16 cellular contexts compared by ENCODE assay signal in the genomic region with DNA sequence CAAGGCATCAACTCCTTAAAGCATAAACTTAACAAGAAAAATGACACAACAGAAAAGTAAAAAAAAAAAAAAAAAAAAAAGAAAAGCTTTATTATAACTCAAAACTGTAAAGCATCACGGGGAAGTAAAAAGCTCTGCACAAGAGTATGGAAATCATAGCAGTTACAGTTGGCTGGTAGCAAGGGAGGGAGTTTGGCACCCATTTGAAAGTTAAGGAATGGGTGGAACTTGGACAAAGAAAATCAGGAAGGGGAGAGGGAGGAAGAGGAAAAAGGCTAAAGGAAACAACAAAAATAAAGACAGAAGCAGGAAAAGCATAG. TPM values are rescaled to one million over a fixed set of nuclear protein-coding genes. Genes with fewer than 3 reads are reported as not detected.
A peak's percentile ranks its signal among the peaks of the same experiment; 100 is the strongest.
DNase-seq lines count a peak whose midpoint lies in the region; ATAC-seq and TF ChIP-seq lines count a peak whose summit lies in the region.
"Had no signal": no experiment of that assay in that cellular context is flagged by ENCODE, and none has a peak within 500 bp of the region (broad histone marks: within the 10 kb centered on the region; RNA-seq: fewer than 3 reads in every experiment).

No MANE protein-coding gene starts in this region.

- H3K27me3 Mint-ChIP-seq in natural killer cell treated with Interleukin-12 subunit alpha and Interleukin-12 subunit beta and Interleukin-15 and Interleukin-18, amount 100 ng/mL, for 72 hours, result peaks cover 0 to 4% of the 10 kb centered on the region in 2 donors
- H3K27me3 Mint-ChIP-seq in natural killer cell (ENCODE audit: low read depth in 2 of 2), result no peaks in the 10 kb centered on the region
- no peaks in the 10 kb centered on the region for H3K27me3 Mint-ChIP-seq in activated CD4-positive, alpha-beta memory T cell treated with anti-CD3 and anti-CD28 coated beads, Interleukin-2, amount 10 ng/mL, durations not matched to agents 7 days and 5 days

- peaks cover 6% of the 10 kb centered on the region for H3K36me3 Mint-ChIP-seq in natural killer cell treated with Interleukin-12 subunit alpha and Interleukin-12 subunit beta and Interleukin-15 and Interleukin-18, amount 100 ng/mL, for 72 hours
- no peaks in the 10 kb centered on the region for H3K36me3 Mint-ChIP-seq in natural killer cell
- H3K36me3 Mint-ChIP-seq in activated CD4-positive, alpha-beta memory T cell treated with anti-CD3 and anti-CD28 coated beads, Interleukin-2, amount 10 ng/mL, durations not matched to agents 7 days and 5 days (ENCODE audit: low read depth), result peaks cover 53% of the 10 kb centered on the region

- TF ChIP-seq CTCF in natural killer cell (IDR thresholded peaks at IDR 0.05) (no peak), uterus (IDR thresholded peaks at IDR 0.05) (no peak), foreskin fibroblast (IDR thresholded peaks at IDR 0.05; ENCODE audit: low read depth, low read length) (no peak)

- H3K27ac ChIP-seq in uterus, result peak overlapping the region; percentile 14 to 100
- H3K27ac ChIP-seq: suprapubic skin had no signal

- CTCF ChIA-PET in activated CD4-positive, alpha-beta memory T cell treated with anti-CD3 and anti-CD28 coated beads, Interleukin-2, amount 10 ng/mL, durations not matched to agents 7 days and 5 days (lab: Charles Lee), result interaction anchor here (0.6 to 3.5 kb wide), 3 partner anchors 14 to 169 kb away, joined by 3 to 34 read pairs (median 6); no protein-coding TSS in a partner anchor

- no peak for DNase-seq in natural killer cell treated with Interleukin-12 subunit alpha and Interleukin-12 subunit beta and Interleukin-15 and Interleukin-18, amount 100 ng/mL, for 72 hours (ENCODE audit: low spot score)
- no peak for DNase-seq in natural killer cell
- no peak for DNase-seq in activated CD4-positive, alpha-beta memory T cell treated with anti-CD3 and anti-CD28 coated beads, Interleukin-2, amount 10 ng/mL, durations not matched to agents 7 days and 5 days
- DNase-seq in iris pigment epithelial cell (ENCODE audit: low read depth), result peak; percentile 0
- no peak for DNase-seq in uterus
- DNase-seq in NCI-H2227 treated with DMSO at 0.1 percent for 48 hours (lab: John Stamatoyannopoulos, UW), result no peak
- DNase-seq in foreskin fibroblast, result no peak
- DNase-seq: activated naive CD4-positive, alpha-beta T cell treated with Interleukin-2 at 50 U/mL for 16 hours; DMS79; effector CD8-positive, alpha-beta T cell; MG63; NCI-H2029; NCI-H526; retina had no signal

- H3K9me3 ChIP-seq in uterus, result no peaks in the 10 kb centered on the region
- H3K9me3 ChIP-seq: MG63, suprapubic skin had no signal

- H3K4me3 ChIP-seq in uterus (no peak overlapping the region), foreskin fibroblast (ENCODE audit: low read depth in 1 of 2, low read length in 2 of 2) (no peak overlapping the region)
- H3K4me3 ChIP-seq: MG63, suprapubic skin had no signal

- POLR2A ChIA-PET in activated CD4-positive, alpha-beta memory T cell treated with anti-CD3 and anti-CD28 coated beads, Interleukin-2, amount 10 ng/mL, durations not matched to agents 7 days and 5 days (lab: Charles Lee), result interaction anchor here (0.8 to 6.1 kb wide), 4 partner anchors 8 to 176 kb away, joined by 3 to 83 read pairs (median 38); a partner anchor contains a TSS

- H3K27me3 ChIP-seq in uterus, result no peaks in the 10 kb centered on the region
- H3K27me3 ChIP-seq: MG63, suprapubic skin had no signal

- no peaks in the 10 kb centered on the region for H3K36me3 ChIP-seq in uterus
- H3K36me3 ChIP-seq: suprapubic skin had no signal

- peak overlapping the region; percentile 59 for H3K4me3 Mint-ChIP-seq in natural killer cell treated with Interleukin-12 subunit alpha and Interleukin-12 subunit beta and Interleukin-15 and Interleukin-18, amount 100 ng/mL, for 72 hours
- H3K4me3 Mint-ChIP-seq in natural killer cell, result no peak overlapping the region
- H3K4me3 Mint-ChIP-seq in activated CD4-positive, alpha-beta memory T cell treated with anti-CD3 and anti-CD28 coated beads, Interleukin-2, amount 10 ng/mL, durations not matched to agents 7 days and 5 days, result no peak overlapping the region

- H3K27ac Mint-ChIP-seq in natural killer cell treated with Interleukin-12 subunit alpha and Interleukin-12 subunit beta and Interleukin-15 and Interleukin-18, amount 100 ng/mL, for 72 hours, result peak overlapping the region; percentile 36 to 77
- H3K27ac Mint-ChIP-seq in natural killer cell, result no peak overlapping the region
- H3K27ac Mint-ChIP-seq in activated CD4-positive, alpha-beta memory T cell treated with anti-CD3 and anti-CD28 coated beads, Interleukin-2, amount 10 ng/mL, durations not matched to agents 7 days and 5 days, result peak overlapping the region; percentile 12

- no peak for TF ChIP-seq POLR2A in uterus (IDR thresholded peaks at IDR 0.05)

- intact Hi-C loops in natural killer cell (cut with micrococcal nuclease), result no loop called here
- intact Hi-C loops in uterus (cut with DNase I; ENCODE audit: low total_unique reads), result no loop called here

- peaks cover 5% of the 10 kb centered on the region for H3K9me3 Mint-ChIP-seq in natural killer cell treated with Interleukin-12 subunit alpha and Interleukin-12 subunit beta and Interleukin-15 and Interleukin-18, amount 100 ng/mL, for 72 hours
- H3K9me3 Mint-ChIP-seq in natural killer cell, result no peaks in the 10 kb centered on the region
- no peaks in the 10 kb centered on the region for H3K9me3 Mint-ChIP-seq in activated CD4-positive, alpha-beta memory T cell treated with anti-CD3 and anti-CD28 coated beads, Interleukin-2, amount 10 ng/mL, durations not matched to agents 7 days and 5 days

- ATAC-seq in natural killer cell treated with Interleukin-12 subunit alpha and Interleukin-12 subunit beta and Interleukin-15 and Interleukin-18, amount 100 ng/mL, for 72 hours, result no peak
- no peak for ATAC-seq in natural killer cell
- ATAC-seq in HG03097 (IDR thresholded peaks at IDR 0.05; ENCODE audit: low FRiP score, unreplicated experiment), result no peak

- H3K4me1 ChIP-seq in uterus, result peaks cover 23 to 43% of the 10 kb centered on the region in 2 donors

- peaks cover 44 to 54% of the 10 kb centered on the region in 2 donors for H3K4me1 Mint-ChIP-seq in natural killer cell treated with Interleukin-12 subunit alpha and Interleukin-12 subunit beta and Interleukin-15 and Interleukin-18, amount 100 ng/mL, for 72 hours (ENCODE audit: low read depth in 2 of 2)
- peaks cover 46 to 59% of the 10 kb centered on the region in 2 donors for H3K4me1 Mint-ChIP-seq in natural killer cell
- peaks cover 88% of the 10 kb centered on the region for H3K4me1 Mint-ChIP-seq in activated CD4-positive, alpha-beta memory T cell treated with anti-CD3 and anti-CD28 coated beads, Interleukin-2, amount 10 ng/mL, durations not matched to agents 7 days and 5 days

RNA-seq across cellular contexts. Expression of a gene that starts 8.6 kb away (rescaled TPM):
- total RNA-seq in natural killer cell treated with Interleukin-12 subunit alpha and Interleukin-12 subunit beta and Interleukin-15 and Interleukin-18, amount 100 ng/mL, for 72 hours, result 10 to 100 TPM; 13.3 to 49.1 TPM
- 10 to 100 TPM; 22.9 to 39.1 (median 32.4) TPM for total RNA-seq in natural killer cell
- total RNA-seq in activated CD4-positive, alpha-beta memory T cell treated with anti-CD3 and anti-CD28 coated beads, Interleukin-2, amount 10 ng/mL, durations not matched to agents 7 days and 5 days, result 10 to 100 TPM; 28.3 to 31.4 TPM
- 10 to 100 TPM; 20.9 to 96.0 (median 39.4) TPM for total RNA-seq in uterus

Comparison
In these comparisons a context has a peak if more than half of its experiments do, and no peak if none do; other contexts are left out.
1. H3K27ac Mint-ChIP-seq: peak in natural killer cell treated with Interleukin-12 subunit alpha and Interleukin-12 subunit beta and Interleukin-15 and Interleukin-18, amount 100 ng/mL, for 72 hours (2 of 2) and activated CD4-positive, alpha-beta memory T cell treated with anti-CD3 and anti-CD28 coated beads, Interleukin-2, amount 10 ng/mL, durations not matched to agents 7 days and 5 days (single experiment); none in natural killer cell (0 of 2).